ENCODE assay signal across 35 cellular contexts in the genomic region with DNA sequence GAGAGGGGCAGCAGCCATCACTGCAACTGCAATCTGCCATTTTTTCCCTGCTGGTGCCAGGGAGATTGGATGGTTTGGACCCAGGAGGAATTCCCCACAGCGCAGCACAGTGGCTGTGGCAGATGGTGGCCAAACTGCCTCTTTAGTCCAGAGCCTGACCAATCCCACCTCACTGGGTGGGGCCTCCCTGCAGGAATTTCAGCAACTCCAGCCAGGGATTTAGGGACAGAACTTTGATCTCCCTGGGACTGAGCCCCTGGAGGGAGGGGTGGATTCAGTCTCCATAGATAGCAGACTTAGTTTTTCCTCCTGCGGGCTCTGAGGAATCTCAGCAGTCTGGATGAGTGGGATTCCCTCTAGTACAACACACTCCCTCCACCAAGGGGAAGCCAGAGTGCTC.
"Had no signal": no experiment of that assay in that cellular context is flagged by ENCODE, and none has a peak within 500 bp of the region (broad histone marks: within the 10 kb centered on the region; RNA-seq: fewer than 3 reads in every experiment).

No MANE protein-coding gene starts in this region.

- H3K27ac Mint-ChIP-seq: activated B cell treated with CpG ODN at 0.5 μM for 24 hours; activated CD4-positive, alpha-beta memory T cell treated with anti-CD3 and anti-CD28 coated beads for 36 hours; activated CD4-positive, alpha-beta T cell treated with anti-CD3 and anti-CD28 coated beads, Interleukin-2, amount 10 ng/mL, durations not matched to agents 24 days and 14 days; activated CD8-positive, alpha-beta T cell treated with anti-CD3 and anti-CD28 coated beads for 36 hours; activated naive CD4-positive, alpha-beta T cell treated with anti-CD3 and anti-CD28 coated beads for 36 hours; activated naive CD4-positive, alpha-beta T cell treated with anti-CD3 and anti-CD28 coated beads, Interleukin-2, amount 50 U/mL, for 72 hours; activated naive CD8-positive, alpha-beta T cell treated with anti-CD3 and anti-CD28 coated beads for 36 hours; activated T-cell treated with anti-CD3 and anti-CD28 coated beads, Interleukin-2, amount 50 U/mL, for 72 hours; activated T-helper 1 cell treated with anti-CD3 and anti-CD28 coated beads, Interleukin-12 subunit alpha, Interleukin-12 subunit beta, Interleukin-2, Interleukin-4 antibody, amounts not matched to agents 30 ng/mL and 10 ng/mL and 1 ng/mL, durations not matched to agents 14 hours and 24 hours and 36 hours; activated T-helper 17 cell treated with anti-CD3 and anti-CD28 coated beads, Interleukin-2, amount 50 U/mL, for 72 hours; T-helper 1 cell treated with Interleukin-12 subunit alpha and Interleukin-12 subunit beta and Interleukin-4 antibody, amounts not matched to agents 30 μg/mL and 1 μg/mL, for 36 hours; T-helper 2 cell treated with Interferon-gamma antibody and Interleukin-4, amounts not matched to agents 5 μg/mL and 100 μg/mL, for 36 hours had no signal

- H3K4me1 Mint-ChIP-seq: activated B cell treated with CpG ODN at 0.5 μM for 24 hours; activated CD4-positive, alpha-beta T cell treated with anti-CD3 and anti-CD28 coated beads, Interleukin-2, amount 10 ng/mL, durations not matched to agents 24 days and 14 days; activated naive CD8-positive, alpha-beta T cell treated with anti-CD3 and anti-CD28 coated beads for 36 hours; activated T-helper 17 cell treated with anti-CD3 and anti-CD28 coated beads, Interleukin-2, amount 50 U/mL, for 72 hours had no signal

- H3K36me3 ChIP-seq: adrenal gland, brain microvascular endothelial cell, breast epithelium had no signal

- DNase-seq: activated B cell treated with CpG ODN at 0.5 μM for 24 hours; activated CD4-positive, alpha-beta memory T cell treated with anti-CD3 and anti-CD28 coated beads for 36 hours; activated CD4-positive, alpha-beta T cell treated with anti-CD3 and anti-CD28 coated beads for 4 hours; activated CD4-positive, alpha-beta T cell treated with anti-CD3 and anti-CD28 coated beads, Interleukin-2, amount 10 ng/mL, durations not matched to agents 24 days and 14 days; activated CD4-positive, alpha-beta T cell treated with anti-CD3 and anti-CD28 coated beads, Interleukin-2, amount 50 U/mL, for 1 hour; activated CD4-positive, alpha-beta T cell treated with anti-CD3 and anti-CD28 coated beads, Interleukin-2, amount 50 U/mL, for 4 hours; activated CD4-positive, CD25-positive, alpha-beta regulatory T cell treated with anti-CD3 and anti-CD28 coated beads, Interleukin-2, amount 50 U/mL, for 72 hours; activated CD8-positive, alpha-beta memory T cell treated with anti-CD3 and anti-CD28 coated beads, Interleukin-2, amount 50 U/mL, for 4 hours; activated CD8-positive, alpha-beta T cell treated with anti-CD3 and anti-CD28 coated beads for 36 hours; activated effector memory CD4-positive, alpha-beta T cell treated with anti-CD3 and anti-CD28 coated beads, Interleukin-2, amount 50 U/mL, for 16 hours; activated gamma-delta T cell treated with Interleukin-2 at 50 U/mL for 16 hours; activated naive CD4-positive, alpha-beta T cell; activated naive CD4-positive, alpha-beta T cell treated with anti-CD3 and anti-CD28 coated beads for 36 hours; activated naive CD4-positive, alpha-beta T cell treated with anti-CD3 and anti-CD28 coated beads, Interleukin-2, amount 50 U/mL, for 16 hours; activated naive CD8-positive, alpha-beta T cell treated with anti-CD3 and anti-CD28 coated beads for 36 hours; activated T-cell treated with anti-CD3 and anti-CD28 coated beads for 4 hours; activated T-cell treated with anti-CD3 and anti-CD28 coated beads, Interleukin-2, amount 50 U/mL, for 1 hour; activated T-cell treated with anti-CD3 and anti-CD28 coated beads, Interleukin-2, amount 50 U/mL, for 4 hours; activated T-cell treated with anti-CD3 and anti-CD28 coated beads, Interleukin-2, amount 50 U/mL, for 72 hours; adrenal gland; amniotic stem cell; aorta; body of pancreas; brain microvascular endothelial cell; central memory CD4-positive, alpha-beta T cell; T-helper 1 cell; T-helper 2 cell; T-helper 9 cell had no signal

- H3K36me3 Mint-ChIP-seq: activated CD4-positive, alpha-beta memory T cell treated with anti-CD3 and anti-CD28 coated beads for 36 hours; activated naive CD8-positive, alpha-beta T cell treated with anti-CD3 and anti-CD28 coated beads for 36 hours had no signal

- ATAC-seq: activated CD8-positive, alpha-beta T cell treated with anti-CD3 and anti-CD28 coated beads for 36 hours; activated naive CD4-positive, alpha-beta T cell treated with anti-CD3 and anti-CD28 coated beads, Interleukin-2, amount 50 U/mL, for 72 hours; activated T-cell treated with anti-CD3 and anti-CD28 coated beads, Interleukin-2, amount 50 U/mL, for 4 hours; activated T-cell treated with anti-CD3 and anti-CD28 coated beads, Interleukin-2, amount 50 U/mL, for 72 hours; activated T-helper 17 cell treated with anti-CD3 and anti-CD28 coated beads, Interleukin-2, amount 50 U/mL, for 72 hours; body of pancreas had no signal

- H3K9me3 ChIP-seq: adrenal gland, body of pancreas, breast epithelium had no signal

- H3K4me3 ChIP-seq: adrenal gland, body of pancreas, breast epithelium had no signal

- H3K27me3 Mint-ChIP-seq: activated CD4-positive, alpha-beta memory T cell treated with anti-CD3 and anti-CD28 coated beads for 36 hours; activated CD4-positive, alpha-beta T cell treated with anti-CD3 and anti-CD28 coated beads, Interleukin-2, amount 10 ng/mL, durations not matched to agents 24 days and 14 days had no signal

- H3K4me1 ChIP-seq: adrenal gland, body of pancreas, breast epithelium had no signal

- H3K4me3 Mint-ChIP-seq: activated B cell treated with CpG ODN at 0.5 μM for 24 hours; activated CD4-positive, alpha-beta memory T cell treated with anti-CD3 and anti-CD28 coated beads for 36 hours; activated CD4-positive, alpha-beta T cell treated with anti-CD3 and anti-CD28 coated beads, Interleukin-2, amount 10 ng/mL, durations not matched to agents 24 days and 14 days; activated CD8-positive, alpha-beta T cell treated with anti-CD3 and anti-CD28 coated beads for 36 hours; activated naive CD4-positive, alpha-beta T cell treated with anti-CD3 and anti-CD28 coated beads for 36 hours; activated naive CD8-positive, alpha-beta T cell treated with anti-CD3 and anti-CD28 coated beads for 36 hours; activated T-cell treated with anti-CD3 and anti-CD28 coated beads, Interleukin-2, amount 50 U/mL, for 4 hours; activated T-cell treated with anti-CD3 and anti-CD28 coated beads, Interleukin-2, amount 50 U/mL, for 72 hours; activated T-helper 1 cell treated with anti-CD3 and anti-CD28 coated beads, Interleukin-12 subunit alpha, Interleukin-12 subunit beta, Interleukin-2, Interleukin-4 antibody, amounts not matched to agents 30 ng/mL and 10 ng/mL and 1 ng/mL, durations not matched to agents 14 hours and 24 hours and 36 hours; activated T-helper 17 cell treated with anti-CD3 and anti-CD28 coated beads, Interleukin-2, amount 50 U/mL, for 72 hours; T-helper 1 cell treated with Interleukin-12 subunit alpha and Interleukin-12 subunit beta and Interleukin-4 antibody, amounts not matched to agents 30 μg/mL and 1 μg/mL, for 36 hours; T-helper 2 cell treated with Interferon-gamma antibody and Interleukin-4, amounts not matched to agents 5 μg/mL and 100 μg/mL, for 36 hours had no signal

- H3K27me3 ChIP-seq: adrenal gland, body of pancreas, brain microvascular endothelial cell had no signal

- H3K27ac ChIP-seq: adrenal gland, body of pancreas, brain microvascular endothelial cell, breast epithelium, VCaP had no signal
